ENCODE assay signal across 8 cellular contexts in genomic region chr15:81133782-81134461, GRCh38. TPM values are rescaled to one million over a fixed set of nuclear protein-coding genes. Genes with fewer than 3 reads are reported as not detected.
DNase-seq lines count a peak whose midpoint lies in the region; ATAC-seq, FAIRE-seq and TF ChIP-seq lines count a peak whose summit lies in the region.

CFAP161 (plus strand) TSS chr15:81134270; CDS start chr15:81134330, 60 bp downstream.

- H3K9me3 ChIP-seq in neural cell (ENCODE audit: low read length) (no peaks in the 10 kb centered on the region), thyroid gland (no peaks in the 10 kb centered on the region)

- TF ChIP-seq POLR2A in thyroid gland (IDR thresholded peaks at IDR 0.05) (no peak), GM18505 (IDR thresholded peaks at IDR 0.05; ENCODE audit: borderline replicate concordance, extremely low read depth, insufficient read depth, insufficient read length) (no peak)

- no peak for TF ChIP-seq RAD21 in neural cell (conservative IDR thresholded peaks at IDR 0.05)

- no peaks in the 10 kb centered on the region for H3K79me2 ChIP-seq in neural cell (replicated peaks; ENCODE audit: insufficient read depth, low read length)

- H3K27ac ChIP-seq in neural cell (ENCODE audit: low read length) = peak within 1 kb of the TSS; percentile 31
- no peak within 1 kb of the TSS for H3K27ac ChIP-seq in thyroid gland

- H3K9me2 ChIP-seq in neural cell (ENCODE audit: insufficient read depth, low read length) = no peaks in the 10 kb centered on the region

- peak; percentile 74 to 82 for ATAC-seq in activated T-cell treated with anti-CD3 and anti-CD28 coated beads, Interleukin-2, amount 50 U/mL, for 4 hours
- no peak for ATAC-seq in GM18505 (IDR thresholded peaks at IDR 0.05; ENCODE audit: unreplicated experiment)

- peak within 1 kb of the TSS; percentile 61 for H3K9ac ChIP-seq in neural cell (ENCODE audit: low read length)

- H3K27me3 Mint-ChIP-seq in activated T-cell treated with anti-CD3 and anti-CD28 coated beads, Interleukin-2, amount 50 U/mL, for 4 hours (ENCODE audit: low read depth) = peaks cover 45% of the 10 kb centered on the region

- no peaks in the 10 kb centered on the region for H3K36me3 Mint-ChIP-seq in activated T-cell treated with anti-CD3 and anti-CD28 coated beads, Interleukin-2, amount 50 U/mL, for 4 hours (ENCODE audit: insufficient read depth)

- H3F3A ChIP-seq in neural cell (ENCODE audit: insufficient read depth, low read length, poor library complexity, severe bottlenecking) = no peaks in the 10 kb centered on the region

- FAIRE-seq in frontal cortex (lab: Jason Lieb, UNC) = no peak

- DNase-seq in DMS79 treated with DMSO at 0.1 percent for 48 hours (lab: John Stamatoyannopoulos, UW) = peak; percentile 45
- peak; percentile 41 for DNase-seq in NCI-H2081 treated with DMSO at 0.1 percent for 48 hours (lab: John Stamatoyannopoulos, UW)
- DNase-seq in activated T-cell treated with anti-CD3 and anti-CD28 coated beads, Interleukin-2, amount 50 U/mL, for 4 hours = peak; percentile 15
- peak; percentile 54 to 74 for DNase-seq in frontal cortex (ENCODE audit: low spot score in 2 of 2)
- DNase-seq in thyroid gland = peak; percentile 64 to 75
- no peak for DNase-seq in GF-D8 (lab: John Stamatoyannopoulos, UW)

- H3K4me1 Mint-ChIP-seq in activated T-cell treated with anti-CD3 and anti-CD28 coated beads, Interleukin-2, amount 50 U/mL, for 4 hours (ENCODE audit: low read depth) = peaks cover 7% of the 10 kb centered on the region

- intact Hi-C loops in thyroid gland (cut with DNase I) = no loop called here

- 3 to 16% methylated on average over 24 to 33 of the region's 33 CpGs for WGBS in thyroid gland, 2 donors

- H3K27me3 ChIP-seq in neural cell (ENCODE audit: insufficient read depth, low read depth, low read length) = no peaks in the 10 kb centered on the region
- no peaks in the 10 kb centered on the region for H3K27me3 ChIP-seq in thyroid gland

- TF ChIP-seq CTCF in neural cell (IDR thresholded peaks at IDR 0.05; ENCODE audit: poor library complexity, severe bottlenecking) (no peak), thyroid gland (IDR thresholded peaks at IDR 0.05) (no peak)

- peaks cover 4 to 13% of the 10 kb centered on the region in 2 donors for H3K4me1 ChIP-seq in thyroid gland

- peak within 1 kb of the TSS; percentile 49 for H3K4me2 ChIP-seq in neural cell (ENCODE audit: low read length)

- H3K36me3 ChIP-seq in neural cell (ENCODE audit: insufficient read depth, low read length) = no peaks in the 10 kb centered on the region
- H3K36me3 ChIP-seq in thyroid gland = no peaks in the 10 kb centered on the region

- H3K4me3 Mint-ChIP-seq in activated T-cell treated with anti-CD3 and anti-CD28 coated beads, Interleukin-2, amount 50 U/mL, for 4 hours = peak within 1 kb of the TSS; percentile 16

- H3K4me3 ChIP-seq in neural cell (ENCODE audit: low read length) (peak within 1 kb of the TSS; percentile 71), thyroid gland (replicated peaks in 1 of 3) (peak within 1 kb of the TSS in 1 of 3 donors; percentile 25)

- TF ChIP-seq EP300 in neural cell (conservative IDR thresholded peaks at IDR 0.05; ENCODE audit: poor library complexity, severe bottlenecking) = peak; percentile 24

- H2AFZ ChIP-seq in neural cell (ENCODE audit: low read depth, low read length) = peak within 1 kb of the TSS; percentile 34

- no peaks in the 10 kb centered on the region for H4K20me1 ChIP-seq in neural cell (ENCODE audit: insufficient read depth)

- H3K9me3 Mint-ChIP-seq in activated T-cell treated with anti-CD3 and anti-CD28 coated beads, Interleukin-2, amount 50 U/mL, for 4 hours = no peaks in the 10 kb centered on the region

TF ChIP-seq in neural cell, 6 proteins besides CTCF, POLR2A, EP300 and RAD21:
- TF ChIP-seq EZH2 (IDR thresholded peaks at IDR 0.05; ENCODE audit: borderline replicate concordance, insufficient read depth, low read length, poor library complexity, severe bottlenecking) = no peak
- TF ChIP-seq TAF1 (IDR thresholded peaks at IDR 0.05; ENCODE audit: low read depth) = no peak
- TF ChIP-seq REST (IDR thresholded peaks at IDR 0.05; ENCODE audit: borderline replicate concordance) = no peak
- TF ChIP-seq SMC3 (conservative IDR thresholded peaks at IDR 0.05; ENCODE audit: poor library complexity) = no peak
- TF ChIP-seq POLR2AphosphoS5 (IDR thresholded peaks at IDR 0.05) = peak; percentile 59
- TF ChIP-seq MXI1 (conservative IDR thresholded peaks at IDR 0.05; ENCODE audit: poor library complexity, severe bottlenecking) = peak; percentile 85

RNA-seq across cellular contexts. Expression of gene CFAP161, which starts in this region (rescaled TPM):
- total RNA-seq in activated T-cell treated with anti-CD3 and anti-CD28 coated beads, Interleukin-2, amount 50 U/mL, for 4 hours = not detected
- total RNA-seq in frontal cortex (6.9 TPM), thyroid gland (under 1 TPM in 3 of 4 donors, not detected in 1; 0.56 to 0.81 (median 0.78) TPM)
- not detected in 2 replicates for polyA plus RNA-seq in neural cell
- not detected in 2 replicates for polyA minus RNA-seq in neural cell

Comparison
In these comparisons a context has a peak if more than half of its experiments do, and no peak if none do; other contexts are left out.
1. Peak in DNase-seq and ATAC-seq in activated T-cell treated with anti-CD3 and anti-CD28 coated beads, Interleukin-2, amount 50 U/mL, for 4 hours; RNA of the gene not detected or under 1 TPM.
2. Peak in DNase-seq in thyroid gland; RNA of the gene not detected or under 1 TPM.